35 cellular contexts compared by ENCODE assay signal in the genomic region with DNA sequence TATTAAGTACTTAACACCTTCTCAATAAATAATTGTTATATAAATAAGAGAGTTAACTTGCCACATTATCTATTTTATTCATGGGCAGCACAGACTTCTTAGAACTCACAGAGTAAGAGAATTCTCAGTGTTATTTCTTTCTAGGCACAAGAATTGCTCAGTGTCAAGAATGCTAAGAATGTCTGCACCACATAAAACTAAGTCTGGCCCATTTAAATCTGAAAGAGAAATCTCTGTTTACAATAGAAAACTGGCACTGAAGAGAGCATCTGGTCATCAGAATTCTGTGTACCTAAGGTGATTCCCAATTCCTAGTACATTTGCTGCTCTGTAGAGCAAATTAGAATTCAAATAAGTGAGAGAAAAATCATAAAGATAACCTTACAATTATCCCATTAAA. TPM values are rescaled to one million over a fixed set of nuclear protein-coding genes. Genes with fewer than 3 reads are reported as not detected.
A peak's percentile ranks its signal among the peaks of the same experiment; 100 is the strongest.
DNase-seq lines count a peak whose midpoint lies in the region; ATAC-seq, FAIRE-seq and TF ChIP-seq lines count a peak whose summit lies in the region.
"Had no signal": no experiment of that assay in that cellular context is flagged by ENCODE, and none has a peak within 500 bp of the region (broad histone marks: within the 10 kb centered on the region; RNA-seq: fewer than 3 reads in every experiment).

No MANE protein-coding gene starts in this region.

- no peak overlapping the region for H3K4me3 Mint-ChIP-seq in astrocyte (ENCODE audit: unreplicated experiment)
- H3K4me3 Mint-ChIP-seq in activated naive CD8-positive, alpha-beta T cell treated with anti-CD3 and anti-CD28 coated beads, Interleukin-2, amount 50 U/mL, for 24 hours: no peak overlapping the region
- H3K4me3 Mint-ChIP-seq: CD4-positive, alpha-beta memory T cell had no signal

- H4K20me1 ChIP-seq in astrocyte (ENCODE audit: insufficient read depth, low read length): no peaks in the 10 kb centered on the region

- no peaks in the 10 kb centered on the region for H3K79me2 ChIP-seq in astrocyte (ENCODE audit: insufficient read depth, low read length)

- H3K27me3 Mint-ChIP-seq in astrocyte (ENCODE audit: low read depth, unreplicated experiment): no peaks in the 10 kb centered on the region
- H3K27me3 Mint-ChIP-seq in activated naive CD8-positive, alpha-beta T cell treated with anti-CD3 and anti-CD28 coated beads, Interleukin-2, amount 50 U/mL, for 24 hours: peaks cover 8% of the 10 kb centered on the region

- no peak overlapping the region for H3K4me2 ChIP-seq in astrocyte (ENCODE audit: low read length)

- H3K4me3 ChIP-seq in HUES48 (ENCODE audit: low read depth, low read length) (peak overlapping the region; percentile 7; the same call in 1 of the 2 replicates), astrocyte (ENCODE audit: insufficient read depth, low read depth, low read length) (no peak overlapping the region), iPS DF 6.9 (ENCODE audit: low read length) (no peak overlapping the region)

- no peaks in the 10 kb centered on the region for H3K9me3 ChIP-seq in HUES48 (ENCODE audit: control insufficient read depth, insufficient read depth, low read length)
- H3K9me3 ChIP-seq in astrocyte (ENCODE audit: insufficient read depth, low read depth, low read length): no peaks in the 10 kb centered on the region
- H3K9me3 ChIP-seq in iPS DF 6.9 (ENCODE audit: control insufficient read depth, insufficient read depth, low read length): no peaks in the 10 kb centered on the region

- FAIRE-seq in astrocyte (lab: Jason Lieb, UNC): no peak
- FAIRE-seq: GM12891 had no signal

- no peak for ATAC-seq in activated naive CD8-positive, alpha-beta T cell treated with anti-CD3 and anti-CD28 coated beads, Interleukin-2, amount 50 U/mL, for 24 hours
- ATAC-seq in GM21529 (IDR thresholded peaks at IDR 0.05; ENCODE audit: unreplicated experiment): no peak
- ATAC-seq in left ventricle myocardium superior: no peak
- ATAC-seq: Panc1 had no signal

- H3K4me1 Mint-ChIP-seq in astrocyte (ENCODE audit: low read depth, unreplicated experiment): peaks cover 13% of the 10 kb centered on the region
- no peaks in the 10 kb centered on the region for H3K4me1 Mint-ChIP-seq in activated naive CD8-positive, alpha-beta T cell treated with anti-CD3 and anti-CD28 coated beads, Interleukin-2, amount 50 U/mL, for 24 hours
- H3K4me1 Mint-ChIP-seq: CD4-positive, alpha-beta memory T cell had no signal

- peaks cover 3% of the 10 kb centered on the region for H3K9me3 Mint-ChIP-seq in astrocyte (ENCODE audit: unreplicated experiment)
- no peaks in the 10 kb centered on the region for H3K9me3 Mint-ChIP-seq in activated naive CD8-positive, alpha-beta T cell treated with anti-CD3 and anti-CD28 coated beads, Interleukin-2, amount 50 U/mL, for 24 hours

- no peaks in the 10 kb centered on the region for H3K36me3 ChIP-seq in HUES48 (ENCODE audit: control insufficient read depth, insufficient read depth, low read length)
- H3K36me3 ChIP-seq in astrocyte (ENCODE audit: insufficient read depth, low read length): no peaks in the 10 kb centered on the region
- no peaks in the 10 kb centered on the region for H3K36me3 ChIP-seq in iPS DF 6.9 (ENCODE audit: control insufficient read depth, insufficient read depth, low read length)

- DNase-seq in astrocyte (ENCODE audit: low read depth) (no peak), iPS DF 6.9 (ENCODE audit: low read depth, low spot score) (peak; percentile 5), renal cortical epithelial cell (ENCODE audit: low read depth) (peak; percentile 6), left ventricle myocardium superior (no peak), NCI-H2171 (lab: John Stamatoyannopoulos, UW) (no peak)
- no peak for DNase-seq in activated naive CD8-positive, alpha-beta T cell treated with anti-CD3 and anti-CD28 coated beads, Interleukin-2, amount 50 U/mL, for 24 hours
- DNase-seq: C1 segment of cervical spinal cord; CD4-positive, alpha-beta memory T cell; COR-L47; DMS 273 treated with DMSO at 0.1 percent for 48 hours; DMS79; EL; GF-D8; HCEC 1CT; KBM-7; MV-4-11; NCI-H1105; NCI-H1436 treated with DMSO at 0.1 percent for 48 hours; NCI-H187 treated with DMSO at 0.1 percent for 48 hours; NCI-H2107; NCI-H446; NCI-H524 treated with DMSO at 0.1 percent for 48 hours; NCI-H82; SHP77 had no signal

- peak overlapping the region; percentile 22 for H3K27ac ChIP-seq in HUES48 (ENCODE audit: low read depth, low read length)
- no peak overlapping the region for H3K27ac ChIP-seq in astrocyte (ENCODE audit: low read depth, low read length)
- H3K27ac ChIP-seq in iPS DF 6.9 (ENCODE audit: low read length): no peak overlapping the region
- H3K27ac ChIP-seq: HL-60, RWPE1 had no signal

- intact Hi-C loops in left ventricle myocardium superior (cut with micrococcal nuclease): no loop called here

- no peak overlapping the region for H3K9ac ChIP-seq in HUES48 (ENCODE audit: low read depth, low read length)
- no peak overlapping the region for H3K9ac ChIP-seq in astrocyte (ENCODE audit: low read length)

- H3K27me3 ChIP-seq in HUES48 (ENCODE audit: control insufficient read depth, insufficient read depth, low read length) (no peaks in the 10 kb centered on the region), astrocyte (ENCODE audit: insufficient read depth, low read length) (no peaks in the 10 kb centered on the region), iPS DF 6.9 (ENCODE audit: control insufficient read depth, insufficient read depth, low read length) (no peaks in the 10 kb centered on the region)

- H3K4me1 ChIP-seq in HUES48 (ENCODE audit: control insufficient read depth, insufficient read depth, low read length): peaks cover 29% of the 10 kb centered on the region
- H3K4me1 ChIP-seq in astrocyte (ENCODE audit: insufficient read depth, low read length): no peaks in the 10 kb centered on the region
- H3K4me1 ChIP-seq in iPS DF 6.9 (ENCODE audit: control insufficient read depth, insufficient read depth, low read length): no peaks in the 10 kb centered on the region

- no peaks in the 10 kb centered on the region for H3K36me3 Mint-ChIP-seq in astrocyte (ENCODE audit: low read depth, unreplicated experiment)
- no peaks in the 10 kb centered on the region for H3K36me3 Mint-ChIP-seq in activated naive CD8-positive, alpha-beta T cell treated with anti-CD3 and anti-CD28 coated beads, Interleukin-2, amount 50 U/mL, for 24 hours (ENCODE audit: low read depth)
- H3K36me3 Mint-ChIP-seq: CD4-positive, alpha-beta memory T cell had no signal

- peak overlapping the region; percentile 5 for H3K27ac Mint-ChIP-seq in astrocyte (ENCODE audit: unreplicated experiment)
- H3K27ac Mint-ChIP-seq in activated naive CD8-positive, alpha-beta T cell treated with anti-CD3 and anti-CD28 coated beads, Interleukin-2, amount 50 U/mL, for 24 hours: no peak overlapping the region
- H3K27ac Mint-ChIP-seq: CD4-positive, alpha-beta memory T cell had no signal

- TF ChIP-seq CTCF in astrocyte (IDR thresholded peaks at IDR 0.05; ENCODE audit: insufficient read depth, low read depth, low read length): no peak

- H2AFZ ChIP-seq in astrocyte (ENCODE audit: low read depth, low read length): no peak overlapping the region

RNA-seq across cellular contexts. Expression of a gene that starts 3.8 kb away (rescaled TPM):
- total RNA-seq in astrocyte (not detected in 2 replicates), renal cortical epithelial cell (not detected in 2 replicates), left ventricle myocardium superior (not detected)
- total RNA-seq: A673; CD4-positive, alpha-beta memory T cell; LHCN-M2; MCF 10A; OCI-LY7; SK-MEL-5 had no signal

RNA-seq across cellular contexts. Expression of a gene that starts 22.9 kb away (rescaled TPM):
- total RNA-seq in astrocyte (not detected in 2 replicates), renal cortical epithelial cell (not detected in 2 replicates), left ventricle myocardium superior (not detected)
- total RNA-seq: A673; CD4-positive, alpha-beta memory T cell; LHCN-M2; MCF 10A; OCI-LY7; SK-MEL-5 had no signal

RNA-seq across cellular contexts. Expression of a gene that starts 39.4 kb away (rescaled TPM):
- total RNA-seq in astrocyte (not detected in 2 replicates), renal cortical epithelial cell (not detected in 2 replicates), left ventricle myocardium superior (not detected)
- total RNA-seq: A673; CD4-positive, alpha-beta memory T cell; LHCN-M2; MCF 10A; OCI-LY7; SK-MEL-5 had no signal

RNA-seq across cellular contexts. Expression of a gene that starts 49.8 kb away (rescaled TPM):
- not detected in 2 replicates for total RNA-seq in astrocyte
- not detected in 2 replicates for total RNA-seq in renal cortical epithelial cell
- not detected for total RNA-seq in left ventricle myocardium superior
- total RNA-seq: A673; CD4-positive, alpha-beta memory T cell; LHCN-M2; MCF 10A; OCI-LY7; SK-MEL-5 had no signal

Comparison
In these comparisons a context has a peak if more than half of its experiments do, and no peak if none do; other contexts are left out.
1. DNase-seq: peak in iPS DF 6.9 (single experiment) and renal cortical epithelial cell (single experiment); none in astrocyte (single experiment), activated naive CD8-positive, alpha-beta T cell treated with anti-CD3 and anti-CD28 coated beads, Interleukin-2, amount 50 U/mL, for 24 hours (single experiment), left ventricle myocardium superior (single experiment) and NCI-H2171 (single experiment).